8 cellular contexts compared by ENCODE assay signal in the genomic region with DNA sequence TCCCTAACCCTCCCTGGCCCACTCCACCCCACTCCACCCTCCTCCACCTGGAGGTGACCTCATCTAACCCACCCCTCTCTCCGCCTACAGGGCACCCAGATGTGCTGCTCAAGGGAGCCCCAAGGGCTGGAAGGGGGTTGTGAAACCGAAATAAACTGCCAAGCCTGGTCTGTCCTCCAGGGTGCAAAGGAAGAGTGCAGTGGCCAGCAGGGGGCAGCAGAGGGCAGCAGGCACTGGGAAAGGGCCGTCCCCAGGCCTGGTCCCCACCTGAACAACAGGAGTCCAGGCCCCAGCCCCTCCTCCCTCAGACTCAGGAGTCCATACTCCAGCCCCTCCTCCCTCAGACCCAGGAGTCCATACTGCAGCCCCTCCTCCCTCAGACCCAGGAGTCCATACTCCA. TPM values are rescaled to one million over a fixed set of nuclear protein-coding genes. Genes with fewer than 3 reads are reported as not detected.
A peak's percentile ranks its signal among the peaks of the same experiment; 100 is the strongest.
DNase-seq lines count a peak whose midpoint lies in the region; ATAC-seq and TF ChIP-seq lines count a peak whose summit lies in the region.

No MANE protein-coding gene starts in this region.

- H3K4me1 Mint-ChIP-seq in activated CD4-positive, alpha-beta memory T cell treated with anti-CD3 and anti-CD28 coated beads for 36 hours (ENCODE audit: low read depth): peaks cover 14% of the 10 kb centered on the region

- DNase-seq in GM12865 (ENCODE audit: low read depth): peak; percentile 88
- DNase-seq in NCI-H774 (lab: John Stamatoyannopoulos, UW): peak; percentile 75
- DNase-seq in activated CD4-positive, alpha-beta memory T cell treated with anti-CD3 and anti-CD28 coated beads for 36 hours: peak; percentile 88
- DNase-seq in dorsolateral prefrontal cortex: peak; percentile 39 to 75 (median 66)
- DNase-seq in medulla oblongata (ENCODE audit: extremely low spot score): peak; percentile 64
- DNase-seq in stimulated activated CD8-positive, alpha-beta memory T cell treated with anti-CD3 and anti-CD28 coated beads, Interleukin-2, amount 100 ng/mL, for 48 hours (ENCODE audit: low read depth in 2 of 2): peak; percentile 75 to 81

- no peaks in the 10 kb centered on the region for H3K27me3 Mint-ChIP-seq in activated CD4-positive, alpha-beta memory T cell treated with anti-CD3 and anti-CD28 coated beads for 36 hours

- POLR2A ChIA-PET in activated CD4-positive, alpha-beta memory T cell treated with anti-CD3 and anti-CD28 coated beads for 36 hours (lab: Charles Lee): no interaction called here

- H3K9me3 Mint-ChIP-seq in activated CD4-positive, alpha-beta memory T cell treated with anti-CD3 and anti-CD28 coated beads for 36 hours: peaks cover 4% of the 10 kb centered on the region

- CTCF ChIA-PET in activated CD4-positive, alpha-beta memory T cell treated with anti-CD3 and anti-CD28 coated beads for 36 hours (lab: Charles Lee): no interaction called here

- H3K4me3 ChIP-seq in GM12865 (ENCODE audit: low read depth, low read length) (no peak overlapping the region), dorsolateral prefrontal cortex (no peak overlapping the region)

- ATAC-seq in HG03354 (IDR thresholded peaks at IDR 0.05; ENCODE audit: poor library complexity, severe bottlenecking, unreplicated experiment) (peak; percentile 83), GM21737 (IDR thresholded peaks at IDR 0.05; ENCODE audit: unreplicated experiment) (no peak)

- H3K4me3 Mint-ChIP-seq in activated CD4-positive, alpha-beta memory T cell treated with anti-CD3 and anti-CD28 coated beads for 36 hours: no peak overlapping the region

- intact Hi-C loops in activated CD4-positive, alpha-beta memory T cell treated with anti-CD3 and anti-CD28 coated beads for 36 hours (cut with micrococcal nuclease): loop anchor here (1.0 kb wide), 1 partner anchor 45 kb away; no protein-coding TSS in a partner anchor
- intact Hi-C loops in dorsolateral prefrontal cortex (cut with DNase I): no loop called here

- H3K27ac ChIP-seq in dorsolateral prefrontal cortex: no peak overlapping the region

- H3K27me3 ChIP-seq in dorsolateral prefrontal cortex: no peaks in the 10 kb centered on the region

- H3K36me3 Mint-ChIP-seq in activated CD4-positive, alpha-beta memory T cell treated with anti-CD3 and anti-CD28 coated beads for 36 hours: no peaks in the 10 kb centered on the region

- no peak overlapping the region for H3K27ac Mint-ChIP-seq in activated CD4-positive, alpha-beta memory T cell treated with anti-CD3 and anti-CD28 coated beads for 36 hours

- TF ChIP-seq CTCF in GM12865 (IDR thresholded peaks at IDR 0.05; ENCODE audit: insufficient read depth, low read depth, low read length, missing control alignments): peak; percentile 99
- TF ChIP-seq CTCF in dorsolateral prefrontal cortex (IDR thresholded peaks at IDR 0.05 in 54 of 56, conservative IDR thresholded peaks at IDR 0.05 in 2 of 56; ENCODE audit: low read depth in 1 of 56, partially characterized antibody in 56 of 56): peak; percentile 62 to 94 (median 84)

RNA-seq across cellular contexts. Expression of a gene that starts 8.4 kb away (rescaled TPM):
- total RNA-seq in activated CD4-positive, alpha-beta memory T cell treated with anti-CD3 and anti-CD28 coated beads for 36 hours: not detected
- 10 to 100 TPM in 119 of 120 experiments, 1 to 10 TPM in 1; 9.2 to 58.9 (median 22.6) TPM for total RNA-seq in dorsolateral prefrontal cortex

RNA-seq across cellular contexts. Expression of a gene that starts 22.8 kb away (rescaled TPM):
- not detected for total RNA-seq in activated CD4-positive, alpha-beta memory T cell treated with anti-CD3 and anti-CD28 coated beads for 36 hours
- under 1 TPM in 31 of 120 experiments, not detected in 89; 0.31 to 0.90 (median 0.44) TPM for total RNA-seq in dorsolateral prefrontal cortex

RNA-seq across cellular contexts. Expression of a gene that starts 45.6 kb away (rescaled TPM):
- 1 to 10 TPM in 1 of 2 experiments, under 1 TPM in 1; 0.71 to 1.9 TPM for total RNA-seq in activated CD4-positive, alpha-beta memory T cell treated with anti-CD3 and anti-CD28 coated beads for 36 hours
- total RNA-seq in dorsolateral prefrontal cortex: 10 to 100 TPM; 11.4 to 44.7 (median 20.5) TPM

RNA-seq across cellular contexts. Expression of a gene that starts 52.0 kb away (rescaled TPM):
- 10 to 100 TPM; 75.0 to 79.6 TPM for total RNA-seq in activated CD4-positive, alpha-beta memory T cell treated with anti-CD3 and anti-CD28 coated beads for 36 hours
- 10 to 100 TPM in 70 of 120 experiments, 1 to 10 TPM in 50; 2.5 to 26.7 (median 10.7) TPM for total RNA-seq in dorsolateral prefrontal cortex

Comparison
In these comparisons a context has a peak if more than half of its experiments do, and no peak if none do; other contexts are left out.
1. RNA of a gene that starts 8.4 kb away (total RNA-seq): 9.2 to 58.9 TPM in dorsolateral prefrontal cortex; not detected in activated CD4-positive, alpha-beta memory T cell treated with anti-CD3 and anti-CD28 coated beads for 36 hours; every median in the first group is over 4 times any median in the second.
2. RNA of a gene that starts 45.6 kb away (total RNA-seq): 11.4 to 44.7 TPM in dorsolateral prefrontal cortex; 0.71 to 1.9 TPM in activated CD4-positive, alpha-beta memory T cell treated with anti-CD3 and anti-CD28 coated beads for 36 hours; every median in the first group is over 4 times any median in the second.
3. Peak in every context shown above with its lines, with median percentiles within 50 percentile points of each other: DNase-seq.